Comparison of ENCODE assay signal across 10 cellular contexts in the genomic region with DNA sequence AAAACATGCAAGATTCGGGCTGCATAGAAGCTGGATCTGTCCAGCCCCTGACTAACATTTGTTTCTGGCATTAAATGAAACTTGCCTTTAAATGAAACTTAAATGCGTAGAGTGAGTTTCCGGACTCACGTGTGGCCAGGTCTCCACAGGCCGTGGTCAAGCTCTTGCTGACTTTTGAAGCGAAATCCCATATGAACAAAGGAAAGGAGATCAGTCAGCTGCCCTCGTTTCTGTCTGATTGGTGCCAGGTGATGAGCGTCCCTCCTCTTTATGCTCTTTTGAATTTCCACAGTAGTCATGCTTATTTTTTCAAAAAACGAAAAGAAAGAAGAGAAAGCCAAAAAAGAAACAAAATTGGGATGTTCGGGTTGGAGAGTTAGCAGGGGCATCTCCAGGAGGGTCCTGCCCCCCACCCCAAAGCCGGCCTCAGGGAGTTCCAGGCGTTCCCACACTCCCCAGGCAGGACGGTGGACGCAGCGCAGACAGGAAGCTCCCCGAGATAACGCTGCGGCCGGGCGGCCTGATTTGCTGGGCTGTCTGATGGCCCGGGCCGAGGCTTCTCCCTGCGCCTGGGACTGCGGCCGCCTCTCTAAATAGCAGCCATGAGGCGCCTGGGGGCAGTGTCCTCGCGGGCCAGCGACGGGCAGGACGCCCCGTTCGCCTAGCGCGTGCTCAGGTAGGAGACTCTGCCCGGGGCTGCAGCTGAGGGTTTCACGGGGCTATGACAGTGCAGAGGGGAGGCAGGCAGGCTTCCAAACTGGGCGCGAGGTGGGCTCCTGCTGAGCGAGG. TPM values are rescaled to one million over a fixed set of nuclear protein-coding genes. Genes with fewer than 3 reads are reported as not detected.
A peak's percentile ranks its signal among the peaks of the same experiment; 100 is the strongest.
DNase-seq lines count a peak whose midpoint lies in the region; ATAC-seq and TF ChIP-seq lines count a peak whose summit lies in the region.
"Had no signal": no experiment of that assay in that cellular context is flagged by ENCODE, and none has a peak within 500 bp of the region (broad histone marks: within the 10 kb centered on the region; RNA-seq: fewer than 3 reads in every experiment).

A gene (plus strand): TSS at position 620 of the 789 bp plus-strand sequence. CDS start 9,229 bp downstream, outside the sequence.

- no peaks in the 10 kb centered on the region; the same call in 1 of the 2 replicates for H3K27me3 Mint-ChIP-seq in WTC11 (ENCODE audit: low read depth)
- peaks cover 4% of the 10 kb centered on the region for H3K27me3 Mint-ChIP-seq in activated CD4-positive, alpha-beta memory T cell treated with anti-CD3 and anti-CD28 coated beads, Interleukin-2, amount 10 ng/mL, durations not matched to agents 7 days and 5 days
- H3K27me3 Mint-ChIP-seq: CD4-positive, alpha-beta T cell had no signal

- peaks cover 0 to 14% (median 11%) of the 10 kb centered on the region in 9 donors for H3K4me1 ChIP-seq in heart right ventricle
- H3K4me1 ChIP-seq in ovary (ENCODE audit: insufficient read depth) = peaks cover 14% of the 10 kb centered on the region

- TF ChIP-seq CTCF in WTC11 (IDR thresholded peaks at IDR 0.05) (no peak), heart right ventricle (IDR thresholded peaks at IDR 0.05) (peak in 8 of 9 donors; percentile 11 to 66 (median 50)), ovary (IDR thresholded peaks at IDR 0.05) (peak; percentile 7 to 50 (median 49))

- CTCF ChIA-PET in WTC11 (lab: Charles Lee) = interaction anchor here (0.7 to 1.6 kb wide), 5 partner anchors 11 to 125 kb away, joined by 3 to 5 read pairs (median 3); no protein-coding TSS in a partner anchor
- CTCF ChIA-PET in activated CD4-positive, alpha-beta memory T cell treated with anti-CD3 and anti-CD28 coated beads, Interleukin-2, amount 10 ng/mL, durations not matched to agents 7 days and 5 days (lab: Charles Lee) = no interaction called here

- POLR2A ChIA-PET in WTC11 (lab: Charles Lee) = no interaction called here
- POLR2A ChIA-PET in activated CD4-positive, alpha-beta memory T cell treated with anti-CD3 and anti-CD28 coated beads, Interleukin-2, amount 10 ng/mL, durations not matched to agents 7 days and 5 days (lab: Charles Lee) = interaction anchor here (1.2 kb wide), 1 partner anchor 10 kb away, joined by 3 read pairs; no protein-coding TSS in a partner anchor

- H3K9me3 ChIP-seq in heart right ventricle = no peaks in the 10 kb centered on the region
- H3K9me3 ChIP-seq in ovary = no peaks in the 10 kb centered on the region

- ATAC-seq in WTC11 (peak; percentile 87), heart right ventricle (peak; percentile 89 to 94 (median 92)), HG02852 (IDR thresholded peaks at IDR 0.05; ENCODE audit: unreplicated experiment) (no peak), HG03045 (IDR thresholded peaks at IDR 0.05; ENCODE audit: unreplicated experiment) (no peak)

- H3K27ac ChIP-seq in heart right ventricle (peak within 1 kb of the TSS in 9 of 10 donors; percentile 0 to 72 (median 46)), ovary (peak within 1 kb of the TSS in 1 of 2 donors; percentile 63)

- intact Hi-C loops in heart right ventricle (cut with DNase I) = loop anchor here in 6 of 10 donors (2.0 to 10.0 kb wide), 4 partner anchors 33 to 58 kb away; no protein-coding TSS in a partner anchor
- intact Hi-C loops in ovary (cut with DNase I) = loop anchor here in 1 of 4 donors (5.0 kb wide), 1 partner anchor 38 kb away; no protein-coding TSS in a partner anchor

- H3K4me3 ChIP-seq in heart right ventricle (peak within 1 kb of the TSS in 9 of 10 donors; percentile 1 to 44 (median 41)), ovary (peak within 1 kb of the TSS; percentile 21)

- WGBS in heart right ventricle, 2 donors = 16 to 19% methylated on average over 40 of the region's 40 CpGs
- 11 to 17% (median 13%) methylated on average over 40 of the region's 40 CpGs for WGBS in ovary, 3 donors

- peak within 1 kb of the TSS; percentile 31 for H3K4me3 Mint-ChIP-seq in WTC11
- no peak within 1 kb of the TSS for H3K4me3 Mint-ChIP-seq in activated CD4-positive, alpha-beta memory T cell treated with anti-CD3 and anti-CD28 coated beads, Interleukin-2, amount 10 ng/mL, durations not matched to agents 7 days and 5 days
- H3K4me3 Mint-ChIP-seq: CD4-positive, alpha-beta T cell had no signal

- peaks cover 4% of the 10 kb centered on the region; the same call in 1 of the 2 replicates for H3K4me1 Mint-ChIP-seq in WTC11
- peaks cover 3% of the 10 kb centered on the region for H3K4me1 Mint-ChIP-seq in activated CD4-positive, alpha-beta memory T cell treated with anti-CD3 and anti-CD28 coated beads, Interleukin-2, amount 10 ng/mL, durations not matched to agents 7 days and 5 days

- H3K36me3 Mint-ChIP-seq in WTC11 = peaks cover 20% of the 10 kb centered on the region
- H3K36me3 Mint-ChIP-seq in activated CD4-positive, alpha-beta memory T cell treated with anti-CD3 and anti-CD28 coated beads, Interleukin-2, amount 10 ng/mL, durations not matched to agents 7 days and 5 days (ENCODE audit: low read depth) = no peaks in the 10 kb centered on the region

- TF ChIP-seq POLR2A in ovary (IDR thresholded peaks at IDR 0.05) = no peak

- peaks cover 0 to 5% (median 0%) of the 10 kb centered on the region in 7 donors for H3K27me3 ChIP-seq in heart right ventricle
- no peaks in the 10 kb centered on the region for H3K27me3 ChIP-seq in ovary

- DNase-seq in AG08395 (ENCODE audit: low spot score) = peak; percentile 42
- peak; percentile 66 for DNase-seq in WTC11 (ENCODE audit: low spot score)
- DNase-seq in heart right ventricle = peak; percentile 67 to 74
- DNase-seq in ovary = peak; percentile 74 to 82 (median 75)
- no peak for DNase-seq in MV-4-11 (lab: John Stamatoyannopoulos, UW)
- no peak for DNase-seq in activated CD4-positive, alpha-beta memory T cell treated with anti-CD3 and anti-CD28 coated beads, Interleukin-2, amount 10 ng/mL, durations not matched to agents 7 days and 5 days
- DNase-seq: activated gamma-delta T cell; CD4-positive, alpha-beta T cell had no signal

- H3K27ac Mint-ChIP-seq in WTC11 = no peak within 1 kb of the TSS; the same call in 1 of the 2 replicates
- H3K27ac Mint-ChIP-seq in activated CD4-positive, alpha-beta memory T cell treated with anti-CD3 and anti-CD28 coated beads, Interleukin-2, amount 10 ng/mL, durations not matched to agents 7 days and 5 days = no peak within 1 kb of the TSS
- H3K27ac Mint-ChIP-seq: CD4-positive, alpha-beta T cell had no signal

- no peak for TF ChIP-seq EP300 in ovary (IDR thresholded peaks at IDR 0.05)

- H3K36me3 ChIP-seq in heart right ventricle (no peaks in the 10 kb centered on the region), ovary (no peaks in the 10 kb centered on the region)

- peaks cover 9% of the 10 kb centered on the region for H3K9me3 Mint-ChIP-seq in WTC11
- no peaks in the 10 kb centered on the region for H3K9me3 Mint-ChIP-seq in activated CD4-positive, alpha-beta memory T cell treated with anti-CD3 and anti-CD28 coated beads, Interleukin-2, amount 10 ng/mL, durations not matched to agents 7 days and 5 days
- H3K9me3 Mint-ChIP-seq: CD4-positive, alpha-beta T cell had no signal

TF ChIP-seq in WTC11, 78 proteins besides CTCF, POLR2A, EP300 and RAD21:
- TF ChIP-seq, protein P1, sequence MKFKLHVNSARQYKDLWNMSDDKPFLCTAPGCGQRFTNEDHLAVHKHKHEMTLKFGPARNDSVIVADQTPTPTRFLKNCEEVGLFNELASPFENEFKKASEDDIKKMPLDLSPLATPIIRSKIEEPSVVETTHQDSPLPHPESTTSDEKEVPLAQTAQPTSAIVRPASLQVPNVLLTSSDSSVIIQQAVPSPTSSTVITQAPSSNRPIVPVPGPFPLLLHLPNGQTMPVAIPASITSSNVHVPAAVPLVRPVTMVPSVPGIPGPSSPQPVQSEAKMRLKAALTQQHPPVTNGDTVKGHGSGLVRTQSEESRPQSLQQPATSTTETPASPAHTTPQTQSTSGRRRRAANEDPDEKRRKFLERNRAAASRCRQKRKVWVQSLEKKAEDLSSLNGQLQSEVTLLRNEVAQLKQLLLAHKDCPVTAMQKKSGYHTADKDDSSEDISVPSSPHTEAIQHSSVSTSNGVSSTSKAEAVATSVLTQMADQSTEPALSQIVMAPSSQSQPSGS (CRISPR knock-in tag; IDR thresholded peaks at IDR 0.05; ENCODE audit: borderline replicate concordance, low read depth) = no peak
- TF ChIP-seq, protein P2, sequence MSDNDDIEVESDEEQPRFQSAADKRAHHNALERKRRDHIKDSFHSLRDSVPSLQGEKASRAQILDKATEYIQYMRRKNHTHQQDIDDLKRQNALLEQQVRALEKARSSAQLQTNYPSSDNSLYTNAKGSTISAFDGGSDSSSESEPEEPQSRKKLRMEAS (CRISPR knock-in tag; IDR thresholded peaks at IDR 0.05) = 0 out of 2 replicates have a peak, but pooled peaks have one; percentile 31
- no peak for TF ChIP-seq FOXK1 (CRISPR knock-in tag; IDR thresholded peaks at IDR 0.05)
- TF ChIP-seq, protein P3, sequence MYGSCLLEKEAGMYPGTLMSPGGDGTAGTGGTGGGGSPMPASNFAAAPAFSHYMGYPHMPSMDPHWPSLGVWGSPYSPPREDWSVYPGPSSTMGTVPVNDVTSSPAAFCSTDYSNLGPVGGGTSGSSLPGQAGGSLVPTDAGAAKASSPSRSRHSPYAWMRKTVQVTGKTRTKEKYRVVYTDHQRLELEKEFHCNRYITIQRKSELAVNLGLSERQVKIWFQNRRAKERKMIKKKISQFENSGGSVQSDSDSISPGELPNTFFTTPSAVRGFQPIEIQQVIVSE (CRISPR knock-in tag; IDR thresholded peaks at IDR 0.05; ENCODE audit: borderline replicate concordance) = no peak
- no peak for TF ChIP-seq CBFB (CRISPR knock-in tag; IDR thresholded peaks at IDR 0.05; ENCODE audit: low read depth)
- TF ChIP-seq, protein P4, sequence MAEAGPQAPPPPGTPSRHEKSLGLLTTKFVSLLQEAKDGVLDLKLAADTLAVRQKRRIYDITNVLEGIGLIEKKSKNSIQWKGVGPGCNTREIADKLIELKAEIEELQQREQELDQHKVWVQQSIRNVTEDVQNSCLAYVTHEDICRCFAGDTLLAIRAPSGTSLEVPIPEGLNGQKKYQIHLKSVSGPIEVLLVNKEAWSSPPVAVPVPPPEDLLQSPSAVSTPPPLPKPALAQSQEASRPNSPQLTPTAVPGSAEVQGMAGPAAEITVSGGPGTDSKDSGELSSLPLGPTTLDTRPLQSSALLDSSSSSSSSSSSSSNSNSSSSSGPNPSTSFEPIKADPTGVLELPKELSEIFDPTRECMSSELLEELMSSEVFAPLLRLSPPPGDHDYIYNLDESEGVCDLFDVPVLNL (CRISPR knock-in tag; IDR thresholded peaks at IDR 0.05; ENCODE audit: borderline replicate concordance, low read depth) = no peak
- TF ChIP-seq, protein P5, sequence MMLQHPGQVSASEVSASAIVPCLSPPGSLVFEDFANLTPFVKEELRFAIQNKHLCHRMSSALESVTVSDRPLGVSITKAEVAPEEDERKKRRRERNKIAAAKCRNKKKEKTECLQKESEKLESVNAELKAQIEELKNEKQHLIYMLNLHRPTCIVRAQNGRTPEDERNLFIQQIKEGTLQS (CRISPR knock-in tag; conservative IDR thresholded peaks at IDR 0.05) = no peak
TF ChIP-seq in WTC11: peak in this region for 1.

RNA-seq across cellular contexts. Expression of the gene that starts here (rescaled TPM):
- total RNA-seq in WTC11 (2021) = 0.69 to 1.3 TPM (median 0.87 TPM) in 3 replicates
- total RNA-seq in heart right ventricle = 1 to 10 TPM; 2.0 to 7.2 (median 4.1) TPM
- 10 to 100 TPM; 18.2 to 26.7 TPM for polyA plus RNA-seq in heart right ventricle
- 10 to 100 TPM; 16.7 to 99.0 (median 59.9) TPM for total RNA-seq in ovary
- polyA plus RNA-seq in ovary = 100 to 1,000 TPM in 1 of 2 donors, 10 to 100 TPM in 1; 19.5 to 187 TPM
- not detected for total RNA-seq in activated CD4-positive, alpha-beta memory T cell treated with anti-CD3 and anti-CD28 coated beads, Interleukin-2, amount 10 ng/mL, durations not matched to agents 7 days and 5 days

Comparison
In these comparisons a context has a peak if more than half of its experiments do, and no peak if none do; other contexts are left out.
1. DNase-seq: peak in AG08395 (single experiment), WTC11 (single experiment), heart right ventricle (2 of 2) and ovary (5 of 5); none in MV-4-11 (single experiment) and activated CD4-positive, alpha-beta memory T cell treated with anti-CD3 and anti-CD28 coated beads, Interleukin-2, amount 10 ng/mL, durations not matched to agents 7 days and 5 days (single experiment).
2. ATAC-seq: peak in WTC11 (single experiment) and heart right ventricle (8 of 8); none in HG02852 (single experiment) and HG03045 (single experiment).